Comparison of ENCODE assay signal across 8 cellular contexts in the genomic region with DNA sequence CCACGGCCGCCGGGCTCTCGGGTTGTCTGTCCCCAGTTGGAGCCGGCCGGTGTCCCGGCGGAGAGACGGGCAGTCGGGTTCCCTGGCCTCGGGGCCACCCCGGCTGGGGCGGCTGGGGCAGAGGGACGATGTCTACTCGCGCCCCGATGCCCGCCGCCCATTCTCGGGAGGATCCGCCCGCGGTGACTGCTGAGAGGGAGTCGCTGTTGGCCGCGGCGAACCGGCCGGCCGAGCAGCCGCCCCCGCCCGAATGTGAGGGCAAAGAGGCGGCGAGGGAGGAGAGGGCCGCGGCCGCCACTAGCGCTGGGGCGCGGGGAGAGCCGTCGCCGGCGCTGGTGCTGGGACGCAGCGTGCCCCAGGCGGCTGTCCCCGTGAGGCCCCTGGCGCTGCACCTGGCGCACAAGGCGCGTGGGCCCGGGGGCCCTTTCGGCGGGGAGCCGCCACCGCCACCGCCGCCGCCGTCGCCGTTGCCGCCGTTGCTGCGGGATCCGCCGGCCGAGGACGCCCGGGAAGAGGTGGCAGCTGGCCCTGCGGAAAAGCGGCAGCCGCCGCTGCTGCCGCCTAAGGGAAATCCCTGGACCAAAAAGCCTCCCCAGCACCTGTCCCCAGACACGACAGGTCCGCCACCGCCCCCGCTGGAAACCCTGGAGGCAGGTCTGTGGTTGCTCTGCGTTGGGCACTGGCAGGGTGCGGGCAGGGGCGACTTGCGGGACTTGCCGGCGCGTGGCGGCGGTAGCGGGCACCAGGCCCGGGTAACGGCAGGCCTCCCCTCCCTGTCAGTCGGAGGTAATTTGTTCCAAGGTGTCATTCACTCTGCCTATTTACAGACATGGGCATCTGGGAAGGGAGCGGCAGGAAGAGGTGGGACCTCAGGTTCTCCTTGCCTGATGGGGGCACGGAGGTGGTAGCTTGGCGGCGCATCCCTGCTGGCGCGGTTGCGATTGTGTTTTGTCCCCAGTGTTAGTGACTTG. TPM values are rescaled to one million over a fixed set of nuclear protein-coding genes. Genes with fewer than 3 reads are reported as not detected.
DNase-seq lines count a peak whose midpoint lies in the region; ATAC-seq and TF ChIP-seq lines count a peak whose summit lies in the region.

No MANE protein-coding gene starts in this region.

- H3K27me3 Mint-ChIP-seq in CD14-positive monocyte (ENCODE audit: low read depth in 3 of 3) (peaks cover 0 to 5% (median 2%) of the 10 kb centered on the region in 3 donors), endothelial cell (ENCODE audit: unreplicated experiment) (peaks cover 1% of the 10 kb centered on the region)

- intact Hi-C loops in CD14-positive monocyte (cut with micrococcal nuclease) = loop anchor here (5.0 to 10.0 kb wide), 3 partner anchors 97 to 1033 kb away; partner anchors contain the start of genes ABHD18 (in 1 of the 2), C4orf33 (in 1 of the 2), MFSD8 (in 1 of the 2) and PGRMC2 (in 1 of the 2)

- H3K4me3 Mint-ChIP-seq in CD14-positive monocyte = peak overlapping the region; percentile 81 to 92
- H3K4me3 Mint-ChIP-seq in endothelial cell (ENCODE audit: unreplicated experiment) = peak overlapping the region; percentile 91

- ATAC-seq in GM19351 (IDR thresholded peaks at IDR 0.05; ENCODE audit: unreplicated experiment) = peak; percentile 36
- peak; percentile 28 for ATAC-seq in HG03442 (IDR thresholded peaks at IDR 0.05; ENCODE audit: unreplicated experiment)

- H3K9me3 Mint-ChIP-seq in CD14-positive monocyte (peaks cover 0 to 2% (median 0%) of the 10 kb centered on the region in 7 donors), endothelial cell (ENCODE audit: unreplicated experiment) (no peaks in the 10 kb centered on the region)

- H3K4me1 Mint-ChIP-seq in CD14-positive monocyte (peaks cover 13% of the 10 kb centered on the region), endothelial cell (ENCODE audit: unreplicated experiment) (peaks cover 4% of the 10 kb centered on the region)

- TF ChIP-seq CTCF in CD14-positive monocyte (IDR thresholded peaks at IDR 0.05) (no peak), endothelial cell (IDR thresholded peaks at IDR 0.05; ENCODE audit: unreplicated experiment) (no peak)

- H3K27ac Mint-ChIP-seq in CD14-positive monocyte (peak overlapping the region in 2 of 7 donors; percentile 49 to 78), endothelial cell (ENCODE audit: unreplicated experiment) (no peak overlapping the region)

- peak; percentile 49 for DNase-seq in CD14-positive monocyte (ENCODE audit: low spot score)
- peak; percentile 78 for DNase-seq in NCI-H82 (lab: John Stamatoyannopoulos, UW)
- peak; percentile 63 for DNase-seq in activated CD8-positive, alpha-beta memory T cell treated with anti-CD3 and anti-CD28 coated beads, Interleukin-2, amount 50 U/mL, for 4 hours
- peak; percentile 49 for DNase-seq in endothelial cell (ENCODE audit: low spot score)
- DNase-seq in middle frontal gyrus (ENCODE audit: extremely low spot score, low spot score) = peak; percentile 21
- DNase-seq in stimulated activated CD8-positive, alpha-beta memory T cell treated with anti-CD3 and anti-CD28 coated beads, Interleukin-15, amount 100 ng/mL, for 48 hours (ENCODE audit: low read depth in 2 of 2) = peak; percentile 32 to 62

- H3K36me3 Mint-ChIP-seq in CD14-positive monocyte = no peaks in the 10 kb centered on the region
- H3K36me3 Mint-ChIP-seq in endothelial cell (ENCODE audit: low read depth, unreplicated experiment) = no peaks in the 10 kb centered on the region

RNA-seq across cellular contexts. Expression of gene LARP1B, which starts 0.7 kb away (rescaled TPM):
- 1 to 10 TPM; 3.0 to 3.7 TPM for polyA plus RNA-seq in CD14-positive monocyte
- total RNA-seq in endothelial cell (ENCODE audit: unreplicated experiment) = 9.6 TPM

Comparison
In these comparisons a context has a peak if more than half of its experiments do, and no peak if none do; other contexts are left out.
1. Peak in every context shown above with its lines: DNase-seq and ATAC-seq.
2. DNase-seq: peak in every context shown above with its lines; median percentile 78 in NCI-H82; 63 in activated CD8-positive, alpha-beta memory T cell treated with anti-CD3 and anti-CD28 coated beads, Interleukin-2, amount 50 U/mL, for 4 hours; 49 in CD14-positive monocyte; 49 in endothelial cell; 47 in stimulated activated CD8-positive, alpha-beta memory T cell treated with anti-CD3 and anti-CD28 coated beads, Interleukin-15, amount 100 ng/mL, for 48 hours; 21 in middle frontal gyrus.